In genomic region chr12:57655541-57656240, GRCh38 we compare ENCODE assay signal across 6 cellular contexts. TPM values are rescaled to one million over a fixed set of nuclear protein-coding genes. Genes with fewer than 3 reads are reported as not detected.
"Had no signal": no experiment of that assay in that cellular context is flagged by ENCODE, and none has a peak within 500 bp of the region (broad histone marks: within the 10 kb centered on the region; RNA-seq: fewer than 3 reads in every experiment).

No MANE protein-coding gene starts in this region.

- H3K4me3 ChIP-seq: K562 had no signal

- DNase-seq: IMR-90, KBM-7 had no signal

- H3K27ac ChIP-seq: HL-60 had no signal

RNA-seq across cellular contexts. Expression of gene B4GALNT1, which starts 22.7 kb away (rescaled TPM):
- polyA plus RNA-seq: IgD-negative memory B cell had no signal

RNA-seq across cellular contexts. Expression of gene ARHGEF25, which starts 44.5 kb away (rescaled TPM):
- polyA plus RNA-seq: IgD-negative memory B cell had no signal

RNA-seq across cellular contexts. Expression of gene DTX3, which starts 51.1 kb away (rescaled TPM):
- total RNA-seq: HT-29 had no signal
